Comparison of ENCODE assay signal across 15 cellular contexts in the genomic region with DNA sequence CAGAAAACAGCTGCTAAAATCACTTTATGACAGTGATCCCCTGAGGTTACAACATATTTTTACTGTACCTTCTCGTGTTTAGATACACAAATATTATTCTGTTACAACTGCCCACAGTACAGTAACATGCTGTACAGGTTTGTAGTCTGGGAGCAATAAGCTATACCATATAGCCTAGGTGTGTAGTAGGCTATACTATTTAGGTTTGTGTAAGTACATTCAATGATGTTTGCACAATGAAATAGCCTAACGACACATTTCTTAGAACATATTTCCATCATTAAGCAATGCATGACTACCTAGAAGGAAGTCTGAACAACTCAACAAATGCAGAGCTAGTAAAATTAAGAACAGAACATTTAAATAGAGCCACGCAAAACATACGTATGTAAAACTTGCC.
DNase-seq lines count a peak whose midpoint lies in the region; ATAC-seq, FAIRE-seq and TF ChIP-seq lines count a peak whose summit lies in the region.
"Had no signal": no experiment of that assay in that cellular context is flagged by ENCODE, and none has a peak within 500 bp of the region (broad histone marks: within the 10 kb centered on the region; RNA-seq: fewer than 3 reads in every experiment).

No MANE protein-coding gene starts in this region.

- H3K4me1 ChIP-seq in body of pancreas (peaks cover 29% of the 10 kb centered on the region), keratinocyte (ENCODE audit: control insufficient read depth, extremely low read depth, insufficient read depth, low read length) (peaks cover 5% of the 10 kb centered on the region), upper lobe of right lung (peaks cover 4% of the 10 kb centered on the region), suprapubic skin (no peaks in the 10 kb centered on the region), right cardiac atrium (ENCODE audit: control insufficient read depth, insufficient read depth, low read length) (peaks cover 4% of the 10 kb centered on the region)

- H2AFZ ChIP-seq in keratinocyte (ENCODE audit: control insufficient read depth, low read length) = no peak overlapping the region

- H3K79me2 ChIP-seq in keratinocyte (ENCODE audit: control insufficient read depth, insufficient read depth, low read length) = no peaks in the 10 kb centered on the region

- intact Hi-C loops in body of pancreas (cut with DNase I) (no loop called here), upper lobe of right lung (cut with DNase I) (no loop called here), right cardiac atrium (cut with DNase I) (no loop called here)

- peaks cover 0 to 5% (median 0%) of the 10 kb centered on the region in 3 donors for H3K9me3 ChIP-seq in body of pancreas
- no peaks in the 10 kb centered on the region for H3K9me3 ChIP-seq in keratinocyte (ENCODE audit: control insufficient read depth, low read depth, low read length)
- H3K9me3 ChIP-seq in upper lobe of right lung = no peaks in the 10 kb centered on the region
- H3K9me3 ChIP-seq in suprapubic skin = no peaks in the 10 kb centered on the region
- no peaks in the 10 kb centered on the region for H3K9me3 ChIP-seq in WERI-Rb-1 (ENCODE audit: severe bottlenecking)
- no peaks in the 10 kb centered on the region for H3K9me3 ChIP-seq in right cardiac atrium (ENCODE audit: control insufficient read depth, low read length)

- no peak for TF ChIP-seq CTCF in body of pancreas (IDR thresholded peaks at IDR 0.05)
- TF ChIP-seq CTCF in keratinocyte (optimal IDR thresholded peaks at IDR 0.05 in 1 of 3, IDR thresholded peaks at IDR 0.05 in 1 of 3, conservative IDR thresholded peaks at IDR 0.05 in 1 of 3; ENCODE audit: extremely low read depth in 1 of 3, insufficient read depth in 2 of 3, low read length in 3 of 3) = no peak
- no peak for TF ChIP-seq CTCF in upper lobe of right lung (IDR thresholded peaks at IDR 0.05)
- TF ChIP-seq CTCF in suprapubic skin (IDR thresholded peaks at IDR 0.05) = no peak
- TF ChIP-seq CTCF in WERI-Rb-1 (IDR thresholded peaks at IDR 0.05; ENCODE audit: low read depth, low read length) = no peak

- no peaks in the 10 kb centered on the region for H4K20me1 ChIP-seq in keratinocyte (ENCODE audit: control insufficient read depth, extremely low read depth, insufficient read depth, low read length)

- no peaks in the 10 kb centered on the region for H3K27me3 ChIP-seq in body of pancreas
- H3K27me3 ChIP-seq in keratinocyte (ENCODE audit: control insufficient read depth, extremely low read depth, insufficient read depth, low read length) = no peaks in the 10 kb centered on the region
- H3K27me3 ChIP-seq in upper lobe of right lung = no peaks in the 10 kb centered on the region
- H3K27me3 ChIP-seq in suprapubic skin = no peaks in the 10 kb centered on the region
- no peaks in the 10 kb centered on the region for H3K27me3 ChIP-seq in WERI-Rb-1 (ENCODE audit: insufficient read depth, low read depth, severe bottlenecking)
- no peaks in the 10 kb centered on the region for H3K27me3 ChIP-seq in right cardiac atrium (ENCODE audit: control insufficient read depth, insufficient read depth)
- H3K27me3 ChIP-seq: dorsolateral prefrontal cortex had no signal

- TF ChIP-seq POLR2A in body of pancreas (IDR thresholded peaks at IDR 0.05) (no peak), suprapubic skin (IDR thresholded peaks at IDR 0.05) (no peak)

- peak; percentile 39 for ATAC-seq in body of pancreas
- ATAC-seq in upper lobe of right lung = peak; percentile 25
- no peak for ATAC-seq in right cardiac atrium
- ATAC-seq: HCT116; stimulated activated naive B cell treated with anti-CD40 and anti-IgM and Interleukin-4, amounts not matched to agents 10 μg/mL and 1 μg/mL and 100 μg/mL, for 72 hours had no signal

- H3K27ac ChIP-seq in body of pancreas (peak overlapping the region; percentile 4 to 70 (median 38)), keratinocyte (ENCODE audit: control insufficient read depth, insufficient read depth, low read length) (peak overlapping the region; percentile 10), upper lobe of right lung (no peak overlapping the region), suprapubic skin (no peak overlapping the region), WERI-Rb-1 (no peak overlapping the region), right cardiac atrium (ENCODE audit: low read length) (no peak overlapping the region)
- H3K27ac ChIP-seq: skin epidermis had no signal

- H3K9ac ChIP-seq in keratinocyte (ENCODE audit: control insufficient read depth, extremely low read depth, insufficient read depth, low read length) = no peak overlapping the region

- TF ChIP-seq EP300 in suprapubic skin (IDR thresholded peaks at IDR 0.05) = no peak

- no peaks in the 10 kb centered on the region for H3K9me1 ChIP-seq in keratinocyte (ENCODE audit: control insufficient read depth, extremely low read depth, insufficient read depth, low read length)

- dilution Hi-C loops in keratinocyte (cut with MboI; ENCODE audit: extremely low pct_ligation_motif_present, low sequenced_read_pairs) = no loop called here

- no peaks in the 10 kb centered on the region for H3K36me3 ChIP-seq in body of pancreas (replicated peaks in 1 of 2; ENCODE audit: insufficient read depth in 1 of 2, low read depth in 2 of 2)
- H3K36me3 ChIP-seq in keratinocyte (ENCODE audit: control insufficient read depth in 2 of 2, extremely low read depth in 1 of 2, insufficient read depth in 2 of 2, low read length in 2 of 2) = peaks cover 0 to 5% of the 10 kb centered on the region in 2 experiments
- H3K36me3 ChIP-seq in upper lobe of right lung = no peaks in the 10 kb centered on the region
- H3K36me3 ChIP-seq in suprapubic skin = peaks cover 22% of the 10 kb centered on the region
- H3K36me3 ChIP-seq in WERI-Rb-1 = peaks cover 6% of the 10 kb centered on the region

- no peak overlapping the region for H3K4me2 ChIP-seq in keratinocyte (ENCODE audit: control insufficient read depth, extremely low read depth, insufficient read depth, low read depth, low read length)

- DNase-seq in LHCN-M2 (ENCODE audit: low read depth) = peak; percentile 26
- no peak for DNase-seq in body of pancreas
- DNase-seq in keratinocyte (ENCODE audit: low read depth, low spot score) = no peak
- DNase-seq in upper lobe of right lung = no peak
- no peak for DNase-seq in suprapubic skin (ENCODE audit: low spot score in 2 of 2)
- no peak for DNase-seq in WERI-Rb-1
- no peak for DNase-seq in right cardiac atrium
- DNase-seq: DND-41; dorsolateral prefrontal cortex; midbrain; NCI-H146; occipital lobe; stimulated activated naive B cell treated with anti-CD40 and anti-IgM and Interleukin-4, amounts not matched to agents 10 μg/mL and 1 μg/mL and 100 μg/mL, for 72 hours had no signal

- WGBS in body of pancreas, 2 donors = 35 to 40% methylated on average over 4 of the region's 4 CpGs
- 93% methylated on average over 4 of the region's 4 CpGs for WGBS in suprapubic skin
- 88% methylated on average over 4 of the region's 4 CpGs for WGBS in right cardiac atrium

- no peak for FAIRE-seq in keratinocyte (lab: Jason Lieb, UNC)

- H3K4me3 ChIP-seq in body of pancreas = no peak overlapping the region
- no peak overlapping the region for H3K4me3 ChIP-seq in keratinocyte (ENCODE audit: control insufficient read depth in 2 of 3, extremely low read depth in 1 of 3, insufficient read depth in 2 of 3, low read depth in 1 of 3, low read length in 3 of 3)
- H3K4me3 ChIP-seq in upper lobe of right lung = no peak overlapping the region
- H3K4me3 ChIP-seq in suprapubic skin = no peak overlapping the region
- no peak overlapping the region for H3K4me3 ChIP-seq in WERI-Rb-1 (ENCODE audit: low read depth, low read length)
- no peak overlapping the region for H3K4me3 ChIP-seq in right cardiac atrium (ENCODE audit: low read length)
- H3K4me3 ChIP-seq: dorsolateral prefrontal cortex, skin epidermis had no signal

Comparison
In these comparisons a context has a peak if more than half of its experiments do, and no peak if none do; other contexts are left out.
1. ATAC-seq: peak in body of pancreas (single experiment) and upper lobe of right lung (single experiment); none in right cardiac atrium (0 of 2).
2. H3K27ac ChIP-seq: peak in body of pancreas (4 of 4) and keratinocyte (single experiment); none in upper lobe of right lung (single experiment), suprapubic skin (single experiment), WERI-Rb-1 (single experiment) and right cardiac atrium (single experiment).